1 cellular context compared by ENCODE assay signal in genomic region chr19:46297700-46298476, GRCh38.
TF ChIP-seq lines count a peak whose summit lies in the region.

No MANE protein-coding gene starts in this region.

TF ChIP-seq in IMR-90, 13 proteins besides CTCF, POLR2A, EP300 and RAD21:
- TF ChIP-seq RFX5 (IDR thresholded peaks at IDR 0.05; ENCODE audit: low read depth, low read length) (no peak), SMC3 (IDR thresholded peaks at IDR 0.05; ENCODE audit: low read depth, low read length) (no peak), CEBPB (IDR thresholded peaks at IDR 0.05; ENCODE audit: low read depth, low read length) (no peak), CHD1 (IDR thresholded peaks at IDR 0.05; ENCODE audit: low read depth, low read length) (no peak), MXI1 (IDR thresholded peaks at IDR 0.05; ENCODE audit: borderline replicate concordance, low read depth, low read length) (no peak)
- TF ChIP-seq, protein P1, sequence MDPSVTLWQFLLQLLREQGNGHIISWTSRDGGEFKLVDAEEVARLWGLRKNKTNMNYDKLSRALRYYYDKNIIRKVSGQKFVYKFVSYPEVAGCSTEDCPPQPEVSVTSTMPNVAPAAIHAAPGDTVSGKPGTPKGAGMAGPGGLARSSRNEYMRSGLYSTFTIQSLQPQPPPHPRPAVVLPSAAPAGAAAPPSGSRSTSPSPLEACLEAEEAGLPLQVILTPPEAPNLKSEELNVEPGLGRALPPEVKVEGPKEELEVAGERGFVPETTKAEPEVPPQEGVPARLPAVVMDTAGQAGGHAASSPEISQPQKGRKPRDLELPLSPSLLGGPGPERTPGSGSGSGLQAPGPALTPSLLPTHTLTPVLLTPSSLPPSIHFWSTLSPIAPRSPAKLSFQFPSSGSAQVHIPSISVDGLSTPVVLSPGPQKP (IDR thresholded peaks at IDR 0.05; ENCODE audit: borderline replicate concordance, low read depth, low read length) = no peak
